36 cellular contexts compared by ENCODE assay signal in the genomic region with DNA sequence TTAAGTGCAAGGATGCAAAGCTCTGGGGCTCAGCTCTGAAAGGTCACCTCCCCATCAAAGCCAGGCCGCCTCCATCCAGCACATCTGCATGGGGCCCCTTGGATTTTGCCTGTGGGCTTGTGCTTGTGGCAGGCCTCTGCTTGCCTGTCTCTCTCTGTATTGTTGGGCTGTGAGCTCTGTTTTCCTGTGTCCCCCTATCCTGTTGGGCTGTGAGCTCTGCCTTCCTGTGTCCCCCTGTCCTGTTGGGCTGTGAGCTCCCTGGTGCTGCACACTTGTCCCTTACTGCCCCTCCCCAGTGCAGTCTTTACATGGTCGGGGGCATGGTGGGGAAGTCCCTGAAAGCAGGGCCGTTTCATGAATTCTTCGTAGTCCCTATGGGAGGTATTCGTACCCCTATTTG. TPM values are rescaled to one million over a fixed set of nuclear protein-coding genes. Genes with fewer than 3 reads are reported as not detected.
"Had no signal": no experiment of that assay in that cellular context is flagged by ENCODE, and none has a peak within 500 bp of the region (broad histone marks: within the 10 kb centered on the region; RNA-seq: fewer than 3 reads in every experiment).

No MANE protein-coding gene starts in this region.

- H3K4me3 Mint-ChIP-seq: activated B cell treated with CpG ODN at 0.5 μM for 24 hours; activated CD4-positive, alpha-beta memory T cell treated with anti-CD3 and anti-CD28 coated beads, Interleukin-2, amount 10 ng/mL, durations not matched to agents 7 days and 5 days; activated CD8-positive, alpha-beta memory T cell treated with anti-CD3 and anti-CD28 coated beads, Interleukin-2, amount 10 ng/mL, durations not matched to agents 7 days and 5 days; activated naive CD4-positive, alpha-beta T cell treated with anti-CD3 and anti-CD28 coated beads for 36 hours; activated naive CD4-positive, alpha-beta T cell treated with anti-CD3 and anti-CD28 coated beads, Interleukin-2, amount 50 U/mL, for 24 hours; activated naive CD8-positive, alpha-beta T cell treated with anti-CD3 and anti-CD28 coated beads for 36 hours; activated naive CD8-positive, alpha-beta T cell treated with anti-CD3 and anti-CD28 coated beads, Interleukin-2, amount 50 U/mL, for 24 hours; activated T-helper 1 cell treated with anti-CD3 and anti-CD28 coated beads, Interleukin-12 subunit alpha, Interleukin-12 subunit beta, Interleukin-2, Interleukin-4 antibody, amounts not matched to agents 30 ng/mL and 10 ng/mL and 1 ng/mL, durations not matched to agents 14 hours and 24 hours and 36 hours; T-cell; T-helper 1 cell treated with Interleukin-12 subunit alpha and Interleukin-12 subunit beta and Interleukin-4 antibody, amounts not matched to agents 30 μg/mL and 1 μg/mL, for 36 hours; T-helper 2 cell treated with Interferon-gamma antibody and Interleukin-4, amounts not matched to agents 5 μg/mL and 100 μg/mL, for 36 hours had no signal

- H3K27ac ChIP-seq: adrenal gland, body of pancreas, colonic mucosa, epithelial cell of prostate, esophagus squamous epithelium, gastroesophageal sphincter, WERI-Rb-1 had no signal

- H3K4me1 ChIP-seq: adrenal gland, body of pancreas, colonic mucosa, esophagus squamous epithelium had no signal

- DNase-seq: activated B cell treated with CpG ODN at 0.5 μM for 24 hours; activated CD4-positive, alpha-beta memory T cell treated with anti-CD3 and anti-CD28 coated beads, Interleukin-2, amount 10 ng/mL, durations not matched to agents 7 days and 5 days; activated CD4-positive, alpha-beta T cell treated with anti-CD3 and anti-CD28 coated beads for 48 hours; activated CD4-positive, alpha-beta T cell treated with anti-CD3 and anti-CD28 coated beads, Interleukin-2, amount 50 U/mL, for 4 hours; activated CD8-positive, alpha-beta memory T cell treated with anti-CD3 and anti-CD28 coated beads, Interleukin-2, amount 10 ng/mL, durations not matched to agents 7 days and 5 days; activated CD8-positive, alpha-beta memory T cell treated with anti-CD3 and anti-CD28 coated beads, Interleukin-2, amount 50 U/mL, for 4 hours; activated effector memory CD4-positive, alpha-beta T cell treated with anti-CD3 and anti-CD28 coated beads, Interleukin-2, amount 50 U/mL, for 16 hours; activated naive CD4-positive, alpha-beta T cell treated with anti-CD3 and anti-CD28 coated beads for 36 hours; activated naive CD8-positive, alpha-beta T cell treated with anti-CD3 and anti-CD28 coated beads for 36 hours; activated naive CD8-positive, alpha-beta T cell treated with anti-CD3 and anti-CD28 coated beads, Interleukin-2, amount 50 U/mL, for 24 hours; activated T-cell treated with anti-CD3 and anti-CD28 coated beads, Interleukin-2, amount 50 U/mL, for 1 hour; activated T-cell treated with anti-CD3 and anti-CD28 coated beads, Interleukin-2, amount 50 U/mL, for 48 hours; adrenal gland; amygdala; aorta; body of pancreas; central memory CD4-positive, alpha-beta T cell; cerebellar nuclear complex; colonic mucosa; effector CD8-positive, alpha-beta T cell; esophagus squamous epithelium; foreskin melanocyte; SW 1271; T-cell; T1000; WERI-Rb-1 had no signal

- H3K4me3 ChIP-seq: adrenal gland, body of pancreas, colonic mucosa, esophagus squamous epithelium, gastroesophageal sphincter had no signal

- ATAC-seq: activated CD4-positive, CD25-positive, alpha-beta regulatory T cell treated with anti-CD3 and anti-CD28 coated beads, Interleukin-2, amount 50 U/mL, for 24 hours; activated CD8-positive, alpha-beta memory T cell treated with anti-CD3 and anti-CD28 coated beads, Interleukin-2, amount 10 ng/mL, durations not matched to agents 7 days and 5 days; body of pancreas; gastroesophageal sphincter; T-cell had no signal

- H3K9me3 Mint-ChIP-seq: activated B cell treated with CpG ODN at 0.5 μM for 24 hours; activated CD4-positive, alpha-beta memory T cell treated with anti-CD3 and anti-CD28 coated beads, Interleukin-2, amount 10 ng/mL, durations not matched to agents 7 days and 5 days; activated naive CD4-positive, alpha-beta T cell treated with anti-CD3 and anti-CD28 coated beads for 36 hours; activated naive CD4-positive, alpha-beta T cell treated with anti-CD3 and anti-CD28 coated beads, Interleukin-2, amount 50 U/mL, for 24 hours; activated naive CD8-positive, alpha-beta T cell treated with anti-CD3 and anti-CD28 coated beads for 36 hours; activated naive CD8-positive, alpha-beta T cell treated with anti-CD3 and anti-CD28 coated beads, Interleukin-2, amount 50 U/mL, for 24 hours; activated T-helper 1 cell treated with anti-CD3 and anti-CD28 coated beads, Interleukin-12 subunit alpha, Interleukin-12 subunit beta, Interleukin-2, Interleukin-4 antibody, amounts not matched to agents 30 ng/mL and 10 ng/mL and 1 ng/mL, durations not matched to agents 14 hours and 24 hours and 36 hours; activated T-helper 2 cell treated with anti-CD3 and anti-CD28 coated beads, Interferon-gamma antibody, Interleukin-2, Interleukin-4, amounts not matched to agents 10 μg/mL and 5 μg/mL and 100 μg/mL, durations not matched to agents 14 hours and 24 hours and 36 hours; T-cell; T-helper 1 cell treated with Interleukin-12 subunit alpha and Interleukin-12 subunit beta and Interleukin-4 antibody, amounts not matched to agents 30 μg/mL and 1 μg/mL, for 36 hours; T-helper 2 cell treated with Interferon-gamma antibody and Interleukin-4, amounts not matched to agents 5 μg/mL and 100 μg/mL, for 36 hours had no signal

- H3K36me3 ChIP-seq: adrenal gland, colonic mucosa, esophagus squamous epithelium, gastroesophageal sphincter, WERI-Rb-1 had no signal

- H3K27me3 ChIP-seq: adrenal gland, body of pancreas, colonic mucosa had no signal

- H3K27ac Mint-ChIP-seq: activated B cell treated with CpG ODN at 0.5 μM for 24 hours; activated CD4-positive, alpha-beta memory T cell treated with anti-CD3 and anti-CD28 coated beads, Interleukin-2, amount 10 ng/mL, durations not matched to agents 7 days and 5 days; activated CD8-positive, alpha-beta memory T cell treated with anti-CD3 and anti-CD28 coated beads, Interleukin-2, amount 10 ng/mL, durations not matched to agents 7 days and 5 days; activated naive CD4-positive, alpha-beta T cell treated with anti-CD3 and anti-CD28 coated beads for 36 hours; activated naive CD4-positive, alpha-beta T cell treated with anti-CD3 and anti-CD28 coated beads, Interleukin-2, amount 50 U/mL, for 24 hours; activated naive CD8-positive, alpha-beta T cell treated with anti-CD3 and anti-CD28 coated beads for 36 hours; activated naive CD8-positive, alpha-beta T cell treated with anti-CD3 and anti-CD28 coated beads, Interleukin-2, amount 50 U/mL, for 24 hours; activated T-helper 1 cell treated with anti-CD3 and anti-CD28 coated beads, Interleukin-12 subunit alpha, Interleukin-12 subunit beta, Interleukin-2, Interleukin-4 antibody, amounts not matched to agents 30 ng/mL and 10 ng/mL and 1 ng/mL, durations not matched to agents 14 hours and 24 hours and 36 hours; activated T-helper 2 cell treated with anti-CD3 and anti-CD28 coated beads, Interferon-gamma antibody, Interleukin-2, Interleukin-4, amounts not matched to agents 10 μg/mL and 5 μg/mL and 100 μg/mL, durations not matched to agents 14 hours and 24 hours and 36 hours; T-cell; T-helper 1 cell treated with Interleukin-12 subunit alpha and Interleukin-12 subunit beta and Interleukin-4 antibody, amounts not matched to agents 30 μg/mL and 1 μg/mL, for 36 hours; T-helper 2 cell treated with Interferon-gamma antibody and Interleukin-4, amounts not matched to agents 5 μg/mL and 100 μg/mL, for 36 hours had no signal

- H3K36me3 Mint-ChIP-seq: activated CD8-positive, alpha-beta memory T cell treated with anti-CD3 and anti-CD28 coated beads, Interleukin-2, amount 10 ng/mL, durations not matched to agents 7 days and 5 days; activated naive CD4-positive, alpha-beta T cell treated with anti-CD3 and anti-CD28 coated beads, Interleukin-2, amount 50 U/mL, for 24 hours; activated naive CD8-positive, alpha-beta T cell treated with anti-CD3 and anti-CD28 coated beads for 36 hours; T-cell had no signal

- H3K9me3 ChIP-seq: adrenal gland, body of pancreas, colonic mucosa, esophagus squamous epithelium, gastroesophageal sphincter had no signal

RNA-seq across cellular contexts. Expression of a gene that starts 50.0 kb away (rescaled TPM):
- total RNA-seq: activated B cell treated with CpG ODN at 0.5 μM for 24 hours; activated CD4-positive, alpha-beta memory T cell treated with anti-CD3 and anti-CD28 coated beads, Interleukin-2, amount 10 ng/mL, durations not matched to agents 7 days and 5 days; activated CD8-positive, alpha-beta memory T cell treated with anti-CD3 and anti-CD28 coated beads for 36 hours; activated CD8-positive, alpha-beta memory T cell treated with anti-CD3 and anti-CD28 coated beads, Interleukin-2, amount 10 ng/mL, durations not matched to agents 7 days and 5 days; activated naive CD4-positive, alpha-beta T cell treated with anti-CD3 and anti-CD28 coated beads for 36 hours; activated naive CD8-positive, alpha-beta T cell treated with anti-CD3 and anti-CD28 coated beads for 36 hours; activated T-helper 1 cell treated with anti-CD3 and anti-CD28 coated beads, Interleukin-12 subunit alpha, Interleukin-12 subunit beta, Interleukin-2, Interleukin-4 antibody, amounts not matched to agents 30 ng/mL and 10 ng/mL and 1 ng/mL, durations not matched to agents 14 hours and 24 hours and 36 hours; activated T-helper 2 cell treated with anti-CD3 and anti-CD28 coated beads, Interferon-gamma antibody, Interleukin-2, Interleukin-4, amounts not matched to agents 10 μg/mL and 5 μg/mL and 100 μg/mL, durations not matched to agents 14 hours and 24 hours and 36 hours; aorta; fibroblast of villous mesenchyme; T-cell had no signal
- polyA plus RNA-seq: aorta had no signal
